ENCODE assay signal across 8 cellular contexts in genomic region chr7:75409880-75410822, GRCh38. TPM values are rescaled to one million over a fixed set of nuclear protein-coding genes. Genes with fewer than 3 reads are reported as not detected.
DNase-seq lines count a peak whose midpoint lies in the region; ATAC-seq, FAIRE-seq and TF ChIP-seq lines count a peak whose summit lies in the region.
"Not testable (repeated sequence)": the region's sequence is repeated elsewhere in the genome, so short reads cannot be mapped to it uniquely, and the experiment has no call there.

No MANE protein-coding gene starts in this region.

- not testable (repeated sequence) for H4K20me1 ChIP-seq in DND-41 (ENCODE audit: insufficient read depth, low read length); HepG2 (ENCODE audit: insufficient read depth, low read length)

- not testable (repeated sequence) for H3K9me3 Mint-ChIP-seq in activated CD8-positive, alpha-beta T cell treated with anti-CD3 and anti-CD28 coated beads, Interleukin-2, amount 10 ng/mL, durations not matched to agents 7 days and 5 days (ENCODE audit: insufficient read depth); stimulated activated effector memory CD8-positive, alpha-beta T cell treated with anti-CD3 and anti-CD28 coated beads, Interleukin-12 subunit alpha, Interleukin-12 subunit beta, amount 100 ng/mL, for 72 hours

- TF ChIP-seq RAD21 in HepG2 (CRISPR knock-in tag; IDR thresholded peaks at IDR 0.05) = not testable (repeated sequence)

- H3K4me2 ChIP-seq in DND-41 (ENCODE audit: insufficient read depth, low read length); HepG2 (ENCODE audit: low read depth, low read length): not testable (repeated sequence)

- peak; percentile 71 for FAIRE-seq in HepG2 (lab: Jason Lieb, UNC)

- not testable (repeated sequence) for H3K4me3 Mint-ChIP-seq in activated CD8-positive, alpha-beta T cell treated with anti-CD3 and anti-CD28 coated beads, Interleukin-2, amount 10 ng/mL, durations not matched to agents 7 days and 5 days; stimulated activated effector memory CD8-positive, alpha-beta T cell treated with anti-CD3 and anti-CD28 coated beads, Interleukin-12 subunit alpha, Interleukin-12 subunit beta, amount 100 ng/mL, for 72 hours

- no CpG with 5 or more reads among the region's 74 CpGs for WGBS in HepG2 (ENCODE audit: low lambda C conversion rate)

- H3K9me3 ChIP-seq in DND-41 (ENCODE audit: insufficient read depth, low read length, severe bottlenecking); colonic mucosa; HepG2 (ENCODE audit: low read length): not testable (repeated sequence)

- H3K4me1 Mint-ChIP-seq in activated CD8-positive, alpha-beta T cell treated with anti-CD3 and anti-CD28 coated beads, Interleukin-2, amount 10 ng/mL, durations not matched to agents 7 days and 5 days (ENCODE audit: low read depth); stimulated activated effector memory CD8-positive, alpha-beta T cell treated with anti-CD3 and anti-CD28 coated beads, Interleukin-12 subunit alpha, Interleukin-12 subunit beta, amount 100 ng/mL, for 72 hours: not testable (repeated sequence)

- H3K4me1 ChIP-seq in DND-41 (ENCODE audit: insufficient read depth, low read length); colonic mucosa; HepG2 (ENCODE audit: insufficient read depth, low read length): not testable (repeated sequence)

- in situ Hi-C loops in HepG2 (cut with HindIII; ENCODE audit: extremely low pct_ligation_motif_present, low pct_unique_long_range_greater_than_20kb) = not testable (repeated sequence)

- peak; percentile 90 for ATAC-seq in DND-41 (ENCODE audit: insufficient read depth, low read depth)
- ATAC-seq in GM19455 (IDR thresholded peaks at IDR 0.05; ENCODE audit: unreplicated experiment) = peak; percentile 90
- ATAC-seq in HG02852 (IDR thresholded peaks at IDR 0.05; ENCODE audit: unreplicated experiment) = peak; percentile 89
- peak; percentile 76 for ATAC-seq in HG03558 (IDR thresholded peaks at IDR 0.05; ENCODE audit: extremely low read depth, unreplicated experiment)
- ATAC-seq in activated CD8-positive, alpha-beta T cell treated with anti-CD3 and anti-CD28 coated beads, Interleukin-2, amount 10 ng/mL, durations not matched to agents 7 days and 5 days = peak; percentile 92
- peak; percentile 84 for ATAC-seq in HepG2
- ATAC-seq in stimulated activated effector memory CD8-positive, alpha-beta T cell treated with anti-CD3 and anti-CD28 coated beads, Interleukin-12 subunit alpha, Interleukin-12 subunit beta, amount 100 ng/mL, for 72 hours = peak; percentile 97

- not testable (repeated sequence) for H3K36me3 ChIP-seq in DND-41 (ENCODE audit: insufficient read depth, low read length); colonic mucosa; HepG2 (replicated peaks in 1 of 2; ENCODE audit: control insufficient read depth in 1 of 2, insufficient read depth in 2 of 2, low read length in 2 of 2)

- H3K27ac ChIP-seq in DND-41 (ENCODE audit: low read length); colonic mucosa; HepG2 (ENCODE audit: extremely low read length, insufficient read depth, low read length): not testable (repeated sequence)

- not testable (repeated sequence) for TF ChIP-seq EP300 in HepG2 (IDR thresholded peaks at IDR 0.05; ENCODE audit: low read depth in 2 of 2, low read length in 2 of 2); HepG2 (CRISPR knock-in tag; IDR thresholded peaks at IDR 0.05; ENCODE audit: borderline replicate concordance)

- intact Hi-C loops in colonic mucosa (cut with DNase I); HepG2 (cut with micrococcal nuclease; ENCODE audit: unreplicated experiment): not testable (repeated sequence)

- not testable (repeated sequence) for H3K27me3 ChIP-seq in DND-41 (ENCODE audit: insufficient read depth, low read length, poor library complexity); colonic mucosa; HepG2 (ENCODE audit: control insufficient read depth in 1 of 2, insufficient read depth in 2 of 2, low read length in 2 of 2)

- CTCF ChIA-PET in activated CD8-positive, alpha-beta T cell treated with anti-CD3 and anti-CD28 coated beads, Interleukin-2, amount 10 ng/mL, durations not matched to agents 7 days and 5 days (lab: Charles Lee); HepG2 (lab: Yijun Ruan, JAX; ENCODE audit: low intra/inter-chr PET ratio, low total read pairs): not testable (repeated sequence)

- not testable (repeated sequence) for H3K27me3 Mint-ChIP-seq in activated CD8-positive, alpha-beta T cell treated with anti-CD3 and anti-CD28 coated beads, Interleukin-2, amount 10 ng/mL, durations not matched to agents 7 days and 5 days (ENCODE audit: low read depth)

- peak overlapping the region in 1 of 2 experiments; percentile 42; a peak in 2 of 4 replicates for H3K4me3 ChIP-seq in DND-41 (ENCODE audit: low read depth in 1 of 2, low read length in 2 of 2)
- H3K4me3 ChIP-seq in colonic mucosa = peak overlapping the region; percentile 28
- peak overlapping the region in 1 of 3 experiments; percentile 41; a peak in 2 of 6 replicates for H3K4me3 ChIP-seq in HepG2 (replicated peaks in 1 of 3; ENCODE audit: insufficient read depth in 1 of 3, low read depth in 2 of 3, low read length in 3 of 3)

- POLR2A ChIA-PET in activated CD8-positive, alpha-beta T cell treated with anti-CD3 and anti-CD28 coated beads, Interleukin-2, amount 10 ng/mL, durations not matched to agents 7 days and 5 days (lab: Charles Lee); HepG2 (lab: Yijun Ruan, JAX): not testable (repeated sequence)

- H3K9ac ChIP-seq in DND-41 (ENCODE audit: low read depth, low read length); colonic mucosa (ENCODE audit: low read depth in 2 of 2, low read length in 2 of 2); HepG2 (ENCODE audit: insufficient read depth, low read depth, low read length): not testable (repeated sequence)

- TSS peak; percentile 85 for BruUV-seq in HepG2 (replicated peaks; lab: Mats Ljungman, UMichigan)

- not testable (repeated sequence) for H3K79me2 ChIP-seq in DND-41 (ENCODE audit: insufficient read depth, low read length); HepG2 (ENCODE audit: insufficient read depth, low read length)

- TF ChIP-seq POLR2A in HepG2 (IDR thresholded peaks at IDR 0.05; ENCODE audit: insufficient read depth in 1 of 2, low read depth in 2 of 2, low read length in 2 of 2) = not testable (repeated sequence)

- H3K36me3 Mint-ChIP-seq in activated CD8-positive, alpha-beta T cell treated with anti-CD3 and anti-CD28 coated beads, Interleukin-2, amount 10 ng/mL, durations not matched to agents 7 days and 5 days (ENCODE audit: low read depth); stimulated activated effector memory CD8-positive, alpha-beta T cell treated with anti-CD3 and anti-CD28 coated beads, Interleukin-12 subunit alpha, Interleukin-12 subunit beta, amount 100 ng/mL, for 72 hours: not testable (repeated sequence)

- not testable (repeated sequence) for DNase-seq in DND-41; activated CD8-positive, alpha-beta T cell treated with anti-CD3 and anti-CD28 coated beads, Interleukin-2, amount 10 ng/mL, durations not matched to agents 7 days and 5 days; colonic mucosa; HepG2 (ENCODE audit: low spot score)
- peak in 1 of 2 donors; percentile 58 for DNase-seq in stimulated activated effector memory CD8-positive, alpha-beta T cell treated with anti-CD3 and anti-CD28 coated beads, Interleukin-12 subunit alpha, Interleukin-12 subunit beta, amount 100 ng/mL, for 72 hours (ENCODE audit: low spot score in 2 of 2)

- TF ChIP-seq CTCF in DND-41 (IDR thresholded peaks at IDR 0.05; ENCODE audit: borderline replicate concordance, extremely low read depth, low read length, poor library complexity, severe bottlenecking); colonic mucosa (IDR thresholded peaks at IDR 0.05); HepG2 (CRISPR knock-in tag; IDR thresholded peaks at IDR 0.05): not testable (repeated sequence)

- H2AFZ ChIP-seq in DND-41 (ENCODE audit: low read depth, low read length); HepG2 (ENCODE audit: low read length): not testable (repeated sequence)

- not testable (repeated sequence) for H3K27ac Mint-ChIP-seq in activated CD8-positive, alpha-beta T cell treated with anti-CD3 and anti-CD28 coated beads, Interleukin-2, amount 10 ng/mL, durations not matched to agents 7 days and 5 days; stimulated activated effector memory CD8-positive, alpha-beta T cell treated with anti-CD3 and anti-CD28 coated beads, Interleukin-12 subunit alpha, Interleukin-12 subunit beta, amount 100 ng/mL, for 72 hours

RNA-seq across cellular contexts. Expression of gene TRIM73, which starts 14.7 kb away (rescaled TPM):
- total RNA-seq in activated CD8-positive, alpha-beta T cell treated with anti-CD3 and anti-CD28 coated beads, Interleukin-2, amount 10 ng/mL, durations not matched to agents 7 days and 5 days = 1 to 10 TPM; 8.2 to 8.3 TPM
- total RNA-seq in colonic mucosa (1 to 10 TPM; 1.1 to 2.1 TPM), HepG2 (2016; rRNA removed; fragmentation: Illumina TruSeq; extraction: Trizol) (4.5 and 5.7 TPM in 2 replicates)
- 3.0 and 3.9 TPM in 2 replicates for total RNA-seq in HepG2 (2016; cell fraction: cytosol; rRNA removed; fragmentation: Illumina TruSeq; extraction: Trizol; ENCODE audit: low read depth)
- total RNA-seq in HepG2 (2016; cell fraction: insoluble cytoplasmic fraction; rRNA removed; fragmentation: Illumina TruSeq; extraction: Trizol) = 4.3 and 4.7 TPM in 2 replicates
- 2.4 and 4.4 TPM in 2 replicates for total RNA-seq in HepG2 (2016; cell fraction: membrane; rRNA removed; fragmentation: Illumina TruSeq; extraction: Trizol)
- total RNA-seq in HepG2 (2016; cell fraction: nucleus; rRNA removed; fragmentation: Illumina TruSeq; extraction: Trizol) = 5.0 and 5.3 TPM in 2 replicates
- 1.5 and 3.1 TPM in 2 replicates for polyA plus RNA-seq in HepG2 (2011; rRNA removed)
- 0.65 and 1.1 TPM in 2 replicates for polyA plus RNA-seq in HepG2 (2011; cell fraction: cytosol; rRNA removed)
- polyA plus RNA-seq in HepG2 (2011; cell fraction: nucleus; rRNA removed) = 41.6 and 42.4 TPM in 2 replicates
- polyA plus RNA-seq in HepG2 (2012) = 3.7 and 5.9 TPM in 2 replicates
- 1.3 and 2.1 TPM in 2 replicates for polyA plus RNA-seq in HepG2 (2016; cell fraction: cytosol; fragmentation: Illumina TruSeq; extraction: Trizol; ENCODE audit: low read depth)
- 2.8 and 4.1 TPM in 2 replicates for polyA plus RNA-seq in HepG2 (2016; cell fraction: insoluble cytoplasmic fraction; fragmentation: Illumina TruSeq; extraction: Trizol; ENCODE audit: low read depth)
- 1.6 TPM in 2 replicates for polyA plus RNA-seq in HepG2 (2016; cell fraction: membrane; fragmentation: Illumina TruSeq; extraction: Trizol; ENCODE audit: low read depth)
- polyA plus RNA-seq in HepG2 (2016; cell fraction: nucleus; fragmentation: Illumina TruSeq; extraction: Trizol; ENCODE audit: insufficient read depth, low read depth) = 15.1 TPM in 2 replicates
- polyA minus RNA-seq in HepG2 (2011; rRNA and poly(A)+ RNA removed; ENCODE audit: low replicate concordance) = 3.5 and 5.1 TPM in 2 replicates
- polyA minus RNA-seq in HepG2 (2011; cell fraction: cytosol; rRNA and poly(A)+ RNA removed) = 0.20 and 1.4 TPM in 2 replicates
- polyA minus RNA-seq in HepG2 (2011; cell fraction: nucleus; rRNA and poly(A)+ RNA removed) = 10.8 and 10.9 TPM in 2 replicates
